ENCODE assay signal across 9 cellular contexts in genomic region chr1:1040004-1040991, GRCh38. TPM values are rescaled to one million over a fixed set of nuclear protein-coding genes. Genes with fewer than 3 reads are reported as not detected.
DNase-seq lines count a peak whose midpoint lies in the region; ATAC-seq, FAIRE-seq and TF ChIP-seq lines count a peak whose summit lies in the region.
"Had no signal": no experiment of that assay in that cellular context is flagged by ENCODE, and none has a peak within 500 bp of the region (broad histone marks: within the 10 kb centered on the region; RNA-seq: fewer than 3 reads in every experiment).

No MANE protein-coding gene starts in this region.

- H3K4me3 ChIP-seq in astrocyte (ENCODE audit: insufficient read depth, low read depth, low read length) (no peak overlapping the region), skeletal muscle satellite cell (ENCODE audit: low read length) (peak overlapping the region; percentile 71)

- peaks cover 7% of the 10 kb centered on the region for H3K4me1 ChIP-seq in astrocyte (ENCODE audit: insufficient read depth, low read length)
- H3K4me1 ChIP-seq in skeletal muscle satellite cell (ENCODE audit: control insufficient read depth, insufficient read depth, low read length) = peaks cover 8% of the 10 kb centered on the region

- H3K36me3 Mint-ChIP-seq in astrocyte (ENCODE audit: low read depth, unreplicated experiment) = peaks cover 18% of the 10 kb centered on the region

- H3K27ac ChIP-seq in astrocyte (ENCODE audit: low read depth, low read length) = no peak overlapping the region

- peaks cover 86% of the 10 kb centered on the region for H4K20me1 ChIP-seq in astrocyte (ENCODE audit: insufficient read depth, low read length)

- H3K79me2 ChIP-seq in astrocyte (ENCODE audit: insufficient read depth, low read length) = peaks cover 22% of the 10 kb centered on the region

- TF ChIP-seq CTCF in GM10248 (IDR thresholded peaks at IDR 0.05; ENCODE audit: control extremely low read depth, extremely low read depth, low read depth, missing control alignments) (no peak), astrocyte (IDR thresholded peaks at IDR 0.05; ENCODE audit: insufficient read depth, low read depth, low read length) (no peak)

- no peak overlapping the region for H3K27ac Mint-ChIP-seq in astrocyte (ENCODE audit: unreplicated experiment)

- no peaks in the 10 kb centered on the region for H3K36me3 ChIP-seq in astrocyte (ENCODE audit: insufficient read depth, low read length)
- no peaks in the 10 kb centered on the region for H3K36me3 ChIP-seq in skeletal muscle satellite cell (ENCODE audit: insufficient read depth, low read length)

- FAIRE-seq in astrocyte (lab: Jason Lieb, UNC) = no peak

- H3K4me2 ChIP-seq in astrocyte (ENCODE audit: low read length) (peak overlapping the region; percentile 79), skeletal muscle satellite cell (ENCODE audit: low read length) (peak overlapping the region; percentile 95)

- H3K9me3 Mint-ChIP-seq in astrocyte (ENCODE audit: unreplicated experiment) = no peaks in the 10 kb centered on the region

- H3K27me3 Mint-ChIP-seq in astrocyte (ENCODE audit: low read depth, unreplicated experiment) = no peaks in the 10 kb centered on the region

- ATAC-seq in HG03520 (IDR thresholded peaks at IDR 0.05; ENCODE audit: unreplicated experiment) (no peak), HG03135 (IDR thresholded peaks at IDR 0.05; ENCODE audit: unreplicated experiment) (no peak)

- peaks cover 6% of the 10 kb centered on the region for H3K4me1 Mint-ChIP-seq in astrocyte (ENCODE audit: low read depth, unreplicated experiment)

- DNase-seq in GM10248 (ENCODE audit: extremely low spot score) (peak; percentile 96), HUDEP-2 (lab: John Stamatoyannopoulos, UW; ENCODE audit: unreplicated experiment in 76 of 76) (peak in 65 of 76 experiments; percentile 14 to 84 (median 60)), T1000 (lab: John Stamatoyannopoulos, UW) (peak; percentile 79), astrocyte (ENCODE audit: low read depth) (peak; percentile 77), hippocampal formation (lab: John Stamatoyannopoulos, UW) (peak; percentile 68 to 76)

- CTCF ChIA-PET in GM10248 (lab: Yijun Ruan, JAX) = interaction anchor here (0.9 to 4.2 kb wide), 10 partner anchors 9 to 252 kb away, joined by 3 to 24 read pairs (median 4); no protein-coding TSS in a partner anchor

- H3K9me3 ChIP-seq in astrocyte (ENCODE audit: insufficient read depth, low read depth, low read length) = no peaks in the 10 kb centered on the region
- no peaks in the 10 kb centered on the region for H3K9me3 ChIP-seq in skeletal muscle satellite cell (replicated peaks; ENCODE audit: low read length)

- H3K4me3 Mint-ChIP-seq in astrocyte (ENCODE audit: unreplicated experiment) = no peak overlapping the region

- no peak overlapping the region for H2AFZ ChIP-seq in astrocyte (ENCODE audit: low read depth, low read length)

- no peaks in the 10 kb centered on the region for H3K27me3 ChIP-seq in astrocyte (ENCODE audit: insufficient read depth, low read length)
- H3K27me3 ChIP-seq in skeletal muscle satellite cell (ENCODE audit: control insufficient read depth, insufficient read depth, low read length) = peaks cover 15% of the 10 kb centered on the region

- POLR2A ChIA-PET in GM10248 (lab: Yijun Ruan, JAX) = interaction anchor here (0.6 kb wide), 1 partner anchor 138 kb away, joined by 4 read pairs; no protein-coding TSS in a partner anchor

- H3K9ac ChIP-seq in astrocyte (ENCODE audit: low read length) (no peak overlapping the region), skeletal muscle satellite cell (ENCODE audit: low read depth, low read length) (no peak overlapping the region)

RNA-seq across cellular contexts. Expression of gene AGRN, which starts 20.4 kb away (rescaled TPM):
- 589 and 603 TPM in 2 replicates for total RNA-seq in astrocyte
- 15.2 and 22.5 TPM in 2 replicates for total RNA-seq in skeletal muscle satellite cell (2012; rRNA removed)

RNA-seq across cellular contexts. Expression of gene ISG15, which starts 27.0 kb away (rescaled TPM):
- total RNA-seq in astrocyte = 1,830 and 1,896 TPM in 2 replicates
- 76.8 and 83.0 TPM in 2 replicates for total RNA-seq in skeletal muscle satellite cell (2012; rRNA removed)

RNA-seq across cellular contexts. Expression of gene RNF223, which starts 33.8 kb away (rescaled TPM):
- 0.18 and 0.38 TPM in 2 replicates for total RNA-seq in astrocyte
- total RNA-seq in skeletal muscle satellite cell (2012; rRNA removed) = not detected in 2 replicates
- total RNA-seq: subcutaneous adipose tissue had no signal

RNA-seq across cellular contexts. Expression of gene HES4, which starts 40.4 kb away (rescaled TPM):
- 149 and 169 TPM in 2 replicates for total RNA-seq in astrocyte
- 0.51 TPM in 1 of 2 replicates, not detected in the other for total RNA-seq in skeletal muscle satellite cell (2012; rRNA removed)

RNA-seq across cellular contexts. Expression of gene PERM1, which starts 58.4 kb away (rescaled TPM):
- total RNA-seq in astrocyte = 0.20 TPM in 1 of 2 replicates, not detected in the other
- total RNA-seq in skeletal muscle satellite cell (2012; rRNA removed) = not detected in 2 replicates
